Comparison of ENCODE assay signal across 24 cellular contexts in the genomic region with DNA sequence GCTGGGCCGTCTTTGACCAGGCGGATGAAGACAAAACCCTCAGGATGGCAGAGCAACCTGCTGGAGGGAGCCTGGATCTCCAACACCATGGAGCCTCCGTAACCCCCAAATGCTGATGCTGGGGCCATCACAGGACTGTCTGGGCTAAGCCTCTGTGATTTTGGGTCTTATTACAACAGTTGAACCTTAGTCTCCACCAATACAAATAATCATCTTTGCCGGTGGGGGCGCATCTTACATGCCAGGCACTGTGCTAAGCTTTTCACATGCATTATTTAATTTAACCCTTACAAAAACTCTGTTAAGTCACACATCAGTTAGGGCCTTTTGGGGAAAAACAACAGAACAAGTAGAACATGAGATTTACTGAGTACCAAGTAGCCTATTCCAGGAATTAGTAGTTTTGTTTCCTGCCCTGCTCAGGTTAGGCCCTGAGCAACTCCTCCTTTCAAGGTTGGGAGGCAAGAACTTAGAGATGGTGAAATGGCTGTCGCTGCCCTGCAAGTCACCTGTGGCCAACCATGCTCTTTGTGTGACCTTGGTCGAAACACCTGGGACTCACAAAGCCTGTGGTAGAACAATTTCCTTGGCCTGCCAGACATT. TPM values are rescaled to one million over a fixed set of nuclear protein-coding genes. Genes with fewer than 3 reads are reported as not detected.
"Had no signal": no experiment of that assay in that cellular context is flagged by ENCODE, and none has a peak within 500 bp of the region (broad histone marks: within the 10 kb centered on the region; RNA-seq: fewer than 3 reads in every experiment).

No MANE protein-coding gene starts in this region.

- DNase-seq: activated CD4-positive, alpha-beta T cell treated with anti-CD3 and anti-CD28 coated beads for 4 hours; activated naive CD4-positive, alpha-beta T cell treated with anti-CD3 and anti-CD28 coated beads for 36 hours; anterior cingulate cortex; body of pancreas; cortex of kidney; endodermal cell; esophagus squamous epithelium; gastrocnemius medialis; hippocampal formation; kidney glomerular epithelial cell; left lung; naive thymus-derived CD4-positive, alpha-beta T cell; pancreas; psoas muscle; SK-N-SH; stimulated activated CD4-positive, alpha-beta T cell treated with anti-CD3 and anti-CD28 coated beads, Interleukin-4, amount 100 ng/mL, for 24 hours; tibial artery; WERI-Rb-1 had no signal

- H3K9me3 ChIP-seq: body of pancreas, esophagus squamous epithelium, gastrocnemius medialis, left lung, pancreas, psoas muscle, right atrium auricular region, SK-N-SH, tibial artery had no signal

- ATAC-seq: body of pancreas; gastrocnemius medialis; left lung; naive thymus-derived CD4-positive, alpha-beta T cell; pancreas; psoas muscle had no signal

- H3K27ac Mint-ChIP-seq: activated naive CD4-positive, alpha-beta T cell treated with anti-CD3 and anti-CD28 coated beads for 36 hours; endodermal cell; stimulated activated naive CD8-positive, alpha-beta T cell treated with anti-CD3 and anti-CD28 coated beads, Interleukin-15, Interleukin-2, amounts not matched to agents 100 ng/mL and 50 ng/mL, for 24 hours had no signal

- H3K27ac ChIP-seq: body of pancreas, cardiac muscle cell, esophagus squamous epithelium, gastrocnemius medialis, left lung, pancreas, psoas muscle, right atrium auricular region, tibial artery, WERI-Rb-1 had no signal

- H3K27me3 ChIP-seq: body of pancreas, cardiac muscle cell, left lung, pancreas, right atrium auricular region had no signal

- H3K4me3 ChIP-seq: body of pancreas, cardiac muscle cell, esophagus squamous epithelium, gastrocnemius medialis, left lung, lung, pancreas, psoas muscle, right atrium auricular region, tibial artery had no signal

- H3K36me3 ChIP-seq: cardiac muscle cell, esophagus squamous epithelium, gastrocnemius medialis, left lung, pancreas, right atrium auricular region, tibial artery, WERI-Rb-1 had no signal

- H3K9me3 Mint-ChIP-seq: activated naive CD4-positive, alpha-beta T cell treated with anti-CD3 and anti-CD28 coated beads for 36 hours; stimulated activated naive CD8-positive, alpha-beta T cell treated with anti-CD3 and anti-CD28 coated beads, Interleukin-15, Interleukin-2, amounts not matched to agents 100 ng/mL and 50 ng/mL, for 24 hours had no signal

- H3K4me3 Mint-ChIP-seq: activated naive CD4-positive, alpha-beta T cell treated with anti-CD3 and anti-CD28 coated beads for 36 hours; endodermal cell; stimulated activated naive CD8-positive, alpha-beta T cell treated with anti-CD3 and anti-CD28 coated beads, Interleukin-15, Interleukin-2, amounts not matched to agents 100 ng/mL and 50 ng/mL, for 24 hours had no signal

- H3K27me3 Mint-ChIP-seq: stimulated activated naive CD8-positive, alpha-beta T cell treated with anti-CD3 and anti-CD28 coated beads, Interleukin-15, Interleukin-2, amounts not matched to agents 100 ng/mL and 50 ng/mL, for 24 hours had no signal

- H3K4me1 ChIP-seq: body of pancreas, gastrocnemius medialis, pancreas, psoas muscle, tibial artery had no signal

RNA-seq across cellular contexts. Expression of gene ITGAM, which starts 8.9 kb away (rescaled TPM):
- total RNA-seq: cardiac muscle cell had no signal
- polyA plus RNA-seq: cardiac muscle cell had no signal

RNA-seq across cellular contexts. Expression of gene PYDC1, which starts 33.9 kb away (rescaled TPM):
- total RNA-seq: activated naive CD4-positive, alpha-beta T cell treated with anti-CD3 and anti-CD28 coated beads for 36 hours; body of pancreas; cardiac muscle cell; endodermal cell; esophagus squamous epithelium; gastrocnemius medialis; left lung; lung; mesenteric fat pad; naive thymus-derived CD4-positive, alpha-beta T cell; pancreas; psoas muscle; right atrium auricular region; ureter had no signal
- polyA plus RNA-seq: cardiac muscle cell; lung; naive thymus-derived CD4-positive, alpha-beta T cell; pancreas; psoas muscle; SK-N-SH had no signal

RNA-seq across cellular contexts. Expression of gene TRIM72, which starts 37.0 kb away (rescaled TPM):
- total RNA-seq: activated naive CD4-positive, alpha-beta T cell treated with anti-CD3 and anti-CD28 coated beads for 36 hours; body of pancreas; esophagus squamous epithelium; ureter had no signal
- polyA plus RNA-seq: cardiac muscle cell; naive thymus-derived CD4-positive, alpha-beta T cell had no signal
